ENCODE assay signal across 5 cellular contexts in the genomic region with DNA sequence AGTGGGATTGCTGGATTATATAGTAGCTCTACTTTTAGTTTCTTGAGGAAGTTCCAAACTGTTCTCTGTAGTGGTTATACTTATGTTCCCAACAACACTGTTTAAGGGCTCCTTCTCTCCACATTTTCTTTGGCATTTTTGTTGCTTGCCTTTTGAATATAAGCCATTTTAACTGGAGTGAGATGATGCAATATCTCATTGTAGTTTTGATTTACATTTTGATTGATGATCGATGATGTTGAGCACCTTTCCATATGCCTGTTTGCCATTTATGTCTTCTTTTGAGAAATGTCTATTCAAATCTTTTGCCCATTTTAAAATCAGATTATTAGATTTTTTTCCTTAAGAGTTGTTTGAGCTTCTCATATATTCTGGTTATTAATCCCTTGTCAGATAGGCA.
"Had no signal": no experiment of that assay in that cellular context is flagged by ENCODE, and none has a peak within 500 bp of the region (broad histone marks: within the 10 kb centered on the region; RNA-seq: fewer than 3 reads in every experiment).

No MANE protein-coding gene starts in this region.

- H3K27ac ChIP-seq: HL-60, KMS-11 had no signal

- DNase-seq: KBM-7, KG1 had no signal

- H3K9ac ChIP-seq: KMS-11 had no signal

- FAIRE-seq: HTR-8/SVneo had no signal

- H3K4me2 ChIP-seq: KMS-11 had no signal
